Comparison of ENCODE assay signal across 10 cellular contexts in genomic region chr7:35727571-35727970, GRCh38. TPM values are rescaled to one million over a fixed set of nuclear protein-coding genes. Genes with fewer than 3 reads are reported as not detected.
DNase-seq lines count a peak whose midpoint lies in the region; ATAC-seq and TF ChIP-seq lines count a peak whose summit lies in the region.
"Had no signal": no experiment of that assay in that cellular context is flagged by ENCODE, and none has a peak within 500 bp of the region (broad histone marks: within the 10 kb centered on the region; RNA-seq: fewer than 3 reads in every experiment).

No MANE protein-coding gene starts in this region.

- no peak overlapping the region for H3K27ac ChIP-seq in caudate nucleus (ENCODE audit: low read depth, low read length)

- ATAC-seq in GM18520 (IDR thresholded peaks at IDR 0.05; ENCODE audit: unreplicated experiment) = peak; percentile 28
- no peak for ATAC-seq in HG02852 (IDR thresholded peaks at IDR 0.05; ENCODE audit: unreplicated experiment)

- no peak for TF ChIP-seq CTCF in choroid plexus epithelial cell (conservative IDR thresholded peaks at IDR 0.05; ENCODE audit: low read depth, low read length)

- no peak overlapping the region for H3K4me3 ChIP-seq in choroid plexus epithelial cell (ENCODE audit: low read depth, low read length)

- peak; percentile 16 for DNase-seq in AG08395 (ENCODE audit: low spot score)
- DNase-seq in LHCN-M2 (ENCODE audit: low read depth) = peak; percentile 62
- DNase-seq in choroid plexus epithelial cell (ENCODE audit: low read depth) = peak; percentile 30
- no peak for DNase-seq in caudate nucleus (lab: John Stamatoyannopoulos, UW)
- no peak for DNase-seq in cortex of kidney (lab: John Stamatoyannopoulos, UW)
- DNase-seq in amygdala (lab: John Stamatoyannopoulos, UW) = no peak
- DNase-seq: activated CD4-positive, alpha-beta T cell treated with anti-CD3 and anti-CD28 coated beads, Interleukin-2, amount 50 U/mL, for 1 hour; NCI-H510A treated with DMSO at 0.1 percent for 48 hours had no signal

RNA-seq across cellular contexts. Expression of gene HERPUD2, which starts 32.6 kb away (rescaled TPM):
- 25.7 and 28.6 TPM in 2 replicates for total RNA-seq in LHCN-M2 (2014; rRNA removed)
- polyA plus RNA-seq in LHCN-M2 (2012) = 22.4 TPM

Comparison
In these comparisons a context has a peak if more than half of its experiments do, and no peak if none do; other contexts are left out.
1. DNase-seq: peak in AG08395 (single experiment), LHCN-M2 (single experiment) and choroid plexus epithelial cell (single experiment); none in caudate nucleus (0 of 61), cortex of kidney (single experiment) and amygdala (0 of 56).